34 cellular contexts compared by ENCODE assay signal in genomic region chr20:63472862-63473390, GRCh38. TPM values are rescaled to one million over a fixed set of nuclear protein-coding genes. Genes with fewer than 3 reads are reported as not detected.
"Had no signal": no experiment of that assay in that cellular context is flagged by ENCODE, and none has a peak within 500 bp of the region (broad histone marks: within the 10 kb centered on the region; RNA-seq: fewer than 3 reads in every experiment).

No MANE protein-coding gene starts in this region.

- H3K4me3 Mint-ChIP-seq: activated CD4-positive, alpha-beta T cell treated with anti-CD3 and anti-CD28 coated beads for 36 hours; activated CD8-positive, alpha-beta memory T cell treated with anti-CD3 and anti-CD28 coated beads, Interleukin-2, amount 10 ng/mL, durations not matched to agents 7 days and 5 days; activated CD8-positive, alpha-beta T cell treated with anti-CD3 and anti-CD28 coated beads, Interleukin-2, amount 10 ng/mL, durations not matched to agents 7 days and 5 days; activated naive CD4-positive, alpha-beta T cell treated with anti-CD3 and anti-CD28 coated beads, Interleukin-2, amount 50 U/mL, for 24 hours; T-helper 2 cell treated with Interferon-gamma antibody and Interleukin-4, amounts not matched to agents 5 μg/mL and 100 μg/mL, for 36 hours had no signal

- H3K4me1 Mint-ChIP-seq: nephron had no signal

- H3K4me3 ChIP-seq: colonic mucosa, hepatocyte, lung, psoas muscle, uterus had no signal

- H3K27ac Mint-ChIP-seq: activated CD4-positive, alpha-beta T cell treated with anti-CD3 and anti-CD28 coated beads for 36 hours; activated CD8-positive, alpha-beta memory T cell treated with anti-CD3 and anti-CD28 coated beads, Interleukin-2, amount 10 ng/mL, durations not matched to agents 7 days and 5 days; activated CD8-positive, alpha-beta T cell treated with anti-CD3 and anti-CD28 coated beads, Interleukin-2, amount 10 ng/mL, durations not matched to agents 7 days and 5 days; activated naive CD4-positive, alpha-beta T cell treated with anti-CD3 and anti-CD28 coated beads, Interleukin-2, amount 50 U/mL, for 24 hours; activated T-helper 2 cell treated with anti-CD3 and anti-CD28 coated beads, Interferon-gamma antibody, Interleukin-2, Interleukin-4, amounts not matched to agents 10 μg/mL and 5 μg/mL and 100 μg/mL, durations not matched to agents 14 hours and 24 hours and 36 hours; nephron; T-helper 2 cell treated with Interferon-gamma antibody and Interleukin-4, amounts not matched to agents 5 μg/mL and 100 μg/mL, for 36 hours; type B pancreatic cell had no signal

- H3K36me3 Mint-ChIP-seq: activated CD8-positive, alpha-beta memory T cell treated with anti-CD3 and anti-CD28 coated beads, Interleukin-2, amount 10 ng/mL, durations not matched to agents 7 days and 5 days; activated naive CD4-positive, alpha-beta T cell treated with anti-CD3 and anti-CD28 coated beads, Interleukin-2, amount 50 U/mL, for 24 hours; brain; type B pancreatic cell had no signal

- H3K27ac ChIP-seq: ascending aorta, cardiac muscle cell, colonic mucosa, gastroesophageal sphincter, hepatocyte, left ventricle myocardium inferior, parathyroid adenoma, psoas muscle, right atrium auricular region, spleen, uterus had no signal

- ATAC-seq: activated CD4-positive, alpha-beta T cell treated with anti-CD3 and anti-CD28 coated beads for 36 hours; activated CD8-positive, alpha-beta memory T cell treated with anti-CD3 and anti-CD28 coated beads, Interleukin-2, amount 10 ng/mL, durations not matched to agents 7 days and 5 days; activated CD8-positive, alpha-beta T cell treated with anti-CD3 and anti-CD28 coated beads, Interleukin-2, amount 10 ng/mL, durations not matched to agents 7 days and 5 days; gastroesophageal sphincter had no signal

- H3K9me3 Mint-ChIP-seq: activated naive CD4-positive, alpha-beta T cell treated with anti-CD3 and anti-CD28 coated beads, Interleukin-2, amount 50 U/mL, for 24 hours; activated T-helper 2 cell treated with anti-CD3 and anti-CD28 coated beads, Interferon-gamma antibody, Interleukin-2, Interleukin-4, amounts not matched to agents 10 μg/mL and 5 μg/mL and 100 μg/mL, durations not matched to agents 14 hours and 24 hours and 36 hours; nephron; T-helper 2 cell treated with Interferon-gamma antibody and Interleukin-4, amounts not matched to agents 5 μg/mL and 100 μg/mL, for 36 hours; type B pancreatic cell had no signal

- H3K36me3 ChIP-seq: ascending aorta, cardiac muscle cell, colonic mucosa, gastroesophageal sphincter, left ventricle myocardium inferior, right atrium auricular region, spleen, uterus had no signal

- H3K4me1 ChIP-seq: colonic mucosa, parathyroid adenoma had no signal

- H3K9me3 ChIP-seq: ascending aorta, colonic mucosa, gastroesophageal sphincter, left ventricle myocardium inferior, psoas muscle, right atrium auricular region, spleen, uterus had no signal

- DNase-seq: activated CD4-positive, alpha-beta T cell treated with anti-CD3 and anti-CD28 coated beads for 36 hours; activated CD4-positive, CD25-positive, alpha-beta regulatory T cell; activated CD8-positive, alpha-beta memory T cell treated with anti-CD3 and anti-CD28 coated beads, Interleukin-2, amount 10 ng/mL, durations not matched to agents 7 days and 5 days; activated CD8-positive, alpha-beta T cell treated with anti-CD3 and anti-CD28 coated beads, Interleukin-2, amount 10 ng/mL, durations not matched to agents 7 days and 5 days; activated T-cell treated with anti-CD3 and anti-CD28 coated beads, Interleukin-2, amount 50 U/mL, for 48 hours; cerebellar nuclear complex; colonic mucosa; effector memory CD4-positive, alpha-beta T cell; islet precursor cell; left ventricle myocardium inferior; occipital lobe; psoas muscle; spleen; stimulated activated naive CD4-positive, alpha-beta T cell treated with Interleukin-2 at 50 U/mL for 16 hours; uterus had no signal

RNA-seq across cellular contexts. Expression of gene KCNQ2, which starts 0.5 kb away (rescaled TPM):
- total RNA-seq: activated CD4-positive, alpha-beta T cell treated with anti-CD3 and anti-CD28 coated beads for 36 hours; activated CD8-positive, alpha-beta T cell treated with anti-CD3 and anti-CD28 coated beads, Interleukin-2, amount 10 ng/mL, durations not matched to agents 7 days and 5 days; activated T-helper 2 cell treated with anti-CD3 and anti-CD28 coated beads, Interferon-gamma antibody, Interleukin-2, Interleukin-4, amounts not matched to agents 10 μg/mL and 5 μg/mL and 100 μg/mL, durations not matched to agents 14 hours and 24 hours and 36 hours; ascending aorta; dermis microvascular lymphatic vessel endothelial cell; endothelial cell of umbilical vein; fibroblast of lung; fibroblast of villous mesenchyme; mesenteric fat pad; right atrium auricular region; subcutaneous adipose tissue had no signal

RNA-seq across cellular contexts. Expression of gene EEF1A2, which starts 26.0 kb away (rescaled TPM):
- total RNA-seq: activated CD8-positive, alpha-beta T cell treated with anti-CD3 and anti-CD28 coated beads, Interleukin-2, amount 10 ng/mL, durations not matched to agents 7 days and 5 days; subcutaneous adipose tissue had no signal
